Comparison of ENCODE assay signal across 8 cellular contexts in genomic region chr11:65120831-65121230, GRCh38. TPM values are rescaled to one million over a fixed set of nuclear protein-coding genes. Genes with fewer than 3 reads are reported as not detected.
DNase-seq lines count a peak whose midpoint lies in the region; ATAC-seq and TF ChIP-seq lines count a peak whose summit lies in the region.

No MANE protein-coding gene starts in this region.

- no peak for TF ChIP-seq CTCF in RWPE2 (IDR thresholded peaks at IDR 0.05; ENCODE audit: poor library complexity, severe bottlenecking)
- TF ChIP-seq CTCF in esophagus squamous epithelium (IDR thresholded peaks at IDR 0.05) = no peak

- no peak overlapping the region for H3K9ac ChIP-seq in rectal smooth muscle tissue (ENCODE audit: low read length)

- H3K4me1 ChIP-seq in RWPE2 (ENCODE audit: insufficient read depth, poor library complexity, severe bottlenecking) (peaks cover 13% of the 10 kb centered on the region), esophagus squamous epithelium (peaks cover 21 to 75% (median 30%) of the 10 kb centered on the region in 3 donors), rectal smooth muscle tissue (ENCODE audit: control insufficient read depth, insufficient read depth, low read length) (peaks cover 14% of the 10 kb centered on the region)

- H3K27ac ChIP-seq in RWPE2 (ENCODE audit: poor library complexity, severe bottlenecking) (peak overlapping the region; percentile 66), esophagus squamous epithelium (peak overlapping the region; percentile 96 to 98 (median 97)), rectal smooth muscle tissue (ENCODE audit: low read depth, low read length) (peak overlapping the region; percentile 93)

- H3K4me3 ChIP-seq in GM08714 (ENCODE audit: low read length) = peak overlapping the region; percentile 76
- peak overlapping the region; percentile 80 for H3K4me3 ChIP-seq in RWPE2 (ENCODE audit: severe bottlenecking)
- H3K4me3 ChIP-seq in esophagus squamous epithelium = peak overlapping the region; percentile 68 to 90 (median 84)
- H3K4me3 ChIP-seq in rectal smooth muscle tissue (ENCODE audit: low read length) = peak overlapping the region; percentile 82

- DNase-seq in RWPE2 (ENCODE audit: low spot score) (no peak), esophagus squamous epithelium (lab: John Stamatoyannopoulos, UW) (no peak), OCI-M2 (lab: John Stamatoyannopoulos, UW; ENCODE audit: unreplicated experiment) (no peak), mucosa of gallbladder (ENCODE audit: low spot score) (no peak), HuH-7.5 (ENCODE audit: low spot score) (no peak)

- 69 to 77% methylated on average over 3 of the region's 3 CpGs for WGBS in esophagus squamous epithelium, 2 donors

- H3K36me3 ChIP-seq in RWPE2 (ENCODE audit: low read depth) (peaks cover 73% of the 10 kb centered on the region), esophagus squamous epithelium (peaks cover 9 to 59% (median 29%) of the 10 kb centered on the region in 3 donors), rectal smooth muscle tissue (ENCODE audit: control insufficient read depth, insufficient read depth, low read length) (peaks cover 18% of the 10 kb centered on the region)

- intact Hi-C loops in esophagus squamous epithelium (cut with DNase I) = loop anchor here (10.0 kb wide), 1 partner anchor 54 kb away; the partner anchor contains the start of gene SPDYC

- ATAC-seq in RWPE2 (ENCODE audit: low read depth) (no peak), HG02571 (IDR thresholded peaks at IDR 0.05; ENCODE audit: unreplicated experiment) (no peak)

- no peaks in the 10 kb centered on the region for H3K9me3 ChIP-seq in RWPE2 (ENCODE audit: severe bottlenecking)
- H3K9me3 ChIP-seq in esophagus squamous epithelium = no peaks in the 10 kb centered on the region

- H3K27me3 ChIP-seq in RWPE2 (ENCODE audit: insufficient read depth, poor library complexity, severe bottlenecking) (no peaks in the 10 kb centered on the region), esophagus squamous epithelium (no peaks in the 10 kb centered on the region), rectal smooth muscle tissue (ENCODE audit: control insufficient read depth, insufficient read depth, low read length) (no peaks in the 10 kb centered on the region)

- TF ChIP-seq POLR2A in esophagus squamous epithelium (IDR thresholded peaks at IDR 0.05) = no peak

RNA-seq across cellular contexts. Expression of gene FAU, which starts 1.1 kb away (rescaled TPM):
- total RNA-seq in esophagus squamous epithelium (100 to 1,000 TPM; 436 to 777 (median 528) TPM), mucosa of gallbladder (835 TPM)

RNA-seq across cellular contexts. Expression of gene MRPL49, which starts 1.3 kb away (rescaled TPM):
- total RNA-seq in esophagus squamous epithelium = 10 to 100 TPM; 68.1 to 76.2 (median 72.0) TPM
- 46.5 TPM for total RNA-seq in mucosa of gallbladder

RNA-seq across cellular contexts. Expression of gene ZNHIT2, which starts 3.3 kb away (rescaled TPM):
- total RNA-seq in esophagus squamous epithelium (10 to 100 TPM; 12.4 to 17.0 (median 16.5) TPM), mucosa of gallbladder (15.1 TPM)

RNA-seq across cellular contexts. Expression of gene TM7SF2, which starts 9.2 kb away (rescaled TPM):
- 10 to 100 TPM; 36.4 to 96.5 (median 74.7) TPM for total RNA-seq in esophagus squamous epithelium
- total RNA-seq in mucosa of gallbladder = 184 TPM

RNA-seq across cellular contexts. Expression of gene SYVN1, which starts 13.5 kb away (rescaled TPM):
- total RNA-seq in esophagus squamous epithelium = 10 to 100 TPM; 20.4 to 39.3 (median 26.9) TPM
- 84.4 TPM for total RNA-seq in mucosa of gallbladder
